Comparison of ENCODE assay signal across 27 cellular contexts in the genomic region with DNA sequence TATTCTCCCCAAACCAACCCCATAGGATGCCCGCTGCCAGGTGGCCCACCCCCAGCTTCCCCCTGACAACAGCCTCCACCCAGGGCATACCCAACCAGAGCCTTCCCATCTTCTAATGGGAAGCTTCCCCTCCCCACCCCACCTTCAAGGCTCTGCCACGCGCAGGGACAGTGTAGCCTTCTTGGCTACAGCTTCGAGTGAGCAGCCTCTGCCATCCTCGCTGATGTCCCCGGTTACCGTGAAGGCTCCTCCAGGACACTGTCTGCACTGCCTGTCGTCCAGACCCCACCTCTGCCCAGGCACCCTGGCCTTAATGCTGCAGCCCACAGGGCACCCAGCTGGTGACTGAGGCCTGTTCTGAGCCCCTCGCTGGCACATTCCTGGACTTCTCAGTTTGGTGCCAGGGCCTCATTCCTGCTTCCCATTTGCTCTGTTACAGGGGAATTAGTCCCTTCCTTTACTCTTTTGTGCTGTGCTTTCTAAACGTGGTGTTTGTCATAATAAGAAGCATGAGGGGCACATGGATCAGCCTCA. TPM values are rescaled to one million over a fixed set of nuclear protein-coding genes. Genes with fewer than 3 reads are reported as not detected.
DNase-seq lines count a peak whose midpoint lies in the region; ATAC-seq, FAIRE-seq and TF ChIP-seq lines count a peak whose summit lies in the region.
"Had no signal": no experiment of that assay in that cellular context is flagged by ENCODE, and none has a peak within 500 bp of the region (broad histone marks: within the 10 kb centered on the region; RNA-seq: fewer than 3 reads in every experiment).

No MANE protein-coding gene starts in this region.

- peaks cover 15% of the 10 kb centered on the region for H3K27me3 Mint-ChIP-seq in osteocyte (ENCODE audit: unreplicated experiment)

- H2AFZ ChIP-seq in HepG2 (ENCODE audit: low read length), result no peak overlapping the region

- no peaks in the 10 kb centered on the region for H3K36me3 Mint-ChIP-seq in osteocyte (ENCODE audit: unreplicated experiment)
- H3K36me3 Mint-ChIP-seq: CD14-positive monocyte had no signal

- H4K20me1 ChIP-seq in HepG2 (ENCODE audit: insufficient read depth, low read length), result no peaks in the 10 kb centered on the region
- H4K20me1 ChIP-seq: BLaER1 had no signal

- TF ChIP-seq EP300 in esophagus muscularis mucosa (IDR thresholded peaks at IDR 0.05), result no peak
- TF ChIP-seq EP300 in HepG2 (IDR thresholded peaks at IDR 0.05; ENCODE audit: low read depth in 2 of 2, low read length in 2 of 2), result no peak
- no peak for TF ChIP-seq EP300 in HepG2 (CRISPR knock-in tag; IDR thresholded peaks at IDR 0.05; ENCODE audit: borderline replicate concordance)

- POLR2A ChIA-PET in HepG2 (lab: Yijun Ruan, JAX), result no interaction called here

- H3K9me3 Mint-ChIP-seq in osteocyte (ENCODE audit: unreplicated experiment), result peaks cover 7% of the 10 kb centered on the region

- no TSS peak for BruUV-seq in HepG2 (replicated peaks; lab: Mats Ljungman, UMichigan)

- no peak for TF ChIP-seq RAD21 in HepG2 (CRISPR knock-in tag; IDR thresholded peaks at IDR 0.05)

- TF ChIP-seq CTCF in esophagus muscularis mucosa (IDR thresholded peaks at IDR 0.05), result no peak
- no peak for TF ChIP-seq CTCF in HepG2 (CRISPR knock-in tag; IDR thresholded peaks at IDR 0.05)
- no peak for TF ChIP-seq CTCF in osteocyte (IDR thresholded peaks at IDR 0.05)
- no peak for TF ChIP-seq CTCF in coronary artery (IDR thresholded peaks at IDR 0.05)

- no peak overlapping the region for H3K4me3 Mint-ChIP-seq in osteocyte (ENCODE audit: unreplicated experiment)
- H3K4me3 Mint-ChIP-seq: CD14-positive monocyte; CD4-positive, alpha-beta memory T cell; CD4-positive, CD25-positive, alpha-beta regulatory T cell; CD8-positive, alpha-beta memory T cell had no signal

- H3K9me3 ChIP-seq in esophagus muscularis mucosa, result no peaks in the 10 kb centered on the region
- no peaks in the 10 kb centered on the region for H3K9me3 ChIP-seq in HepG2 (ENCODE audit: low read length)
- H3K9me3 ChIP-seq: A549, BE2C had no signal

- peak; percentile 44; the same call in 2 of the 3 replicates for ATAC-seq in HepG2
- ATAC-seq: A549, GM12878 had no signal

- no peaks in the 10 kb centered on the region for H3K4me1 ChIP-seq in esophagus muscularis mucosa
- H3K4me1 ChIP-seq in HepG2 (ENCODE audit: insufficient read depth, low read length), result peaks cover 7% of the 10 kb centered on the region; the same call in 1 of the 2 replicates
- H3K4me1 ChIP-seq: A549, BE2C, BLaER1 had no signal

- H3K4me2 ChIP-seq in HepG2 (ENCODE audit: low read depth, low read length), result no peak overlapping the region
- H3K4me2 ChIP-seq: A549, BLaER1 had no signal

- H3K79me2 ChIP-seq in HepG2 (ENCODE audit: insufficient read depth, low read length), result no peaks in the 10 kb centered on the region

- TF ChIP-seq POLR2A in esophagus muscularis mucosa (IDR thresholded peaks at IDR 0.05; ENCODE audit: low read depth) (no peak), HepG2 (IDR thresholded peaks at IDR 0.05; ENCODE audit: insufficient read depth in 1 of 2, low read depth in 2 of 2, low read length in 2 of 2) (no peak)

- no peak overlapping the region for H3K27ac Mint-ChIP-seq in osteocyte (ENCODE audit: unreplicated experiment)
- H3K27ac Mint-ChIP-seq: CD4-positive, alpha-beta memory T cell; CD4-positive, CD25-positive, alpha-beta regulatory T cell had no signal

- no peaks in the 10 kb centered on the region for H3K4me1 Mint-ChIP-seq in osteocyte (ENCODE audit: unreplicated experiment)
- H3K4me1 Mint-ChIP-seq: CD14-positive monocyte; CD4-positive, CD25-positive, alpha-beta regulatory T cell; CD8-positive, alpha-beta memory T cell had no signal

- H3K36me3 ChIP-seq in esophagus muscularis mucosa (peaks cover 0 to 4% (median 0%) of the 10 kb centered on the region in 4 donors), HepG2 (replicated peaks in 1 of 2; ENCODE audit: control insufficient read depth in 1 of 2, insufficient read depth in 2 of 2, low read length in 2 of 2) (no peaks in the 10 kb centered on the region)
- H3K36me3 ChIP-seq: BE2C, BLaER1 had no signal

- in situ Hi-C loops in HepG2 (cut with HindIII; ENCODE audit: extremely low pct_ligation_motif_present, low pct_unique_long_range_greater_than_20kb), result no loop called here

- no peak overlapping the region for H3K27ac ChIP-seq in esophagus muscularis mucosa (replicated peaks in 1 of 4)
- H3K27ac ChIP-seq in HepG2 (ENCODE audit: extremely low read length, insufficient read depth, low read length), result no peak overlapping the region
- no peak overlapping the region for H3K27ac ChIP-seq in coronary artery
- H3K27ac ChIP-seq: 22Rv1, A549, BLaER1 had no signal

- FAIRE-seq in HepG2 (lab: Jason Lieb, UNC), result no peak
- FAIRE-seq: A549, GM12878, GM12892, GM18507, GM19239 had no signal

- no peaks in the 10 kb centered on the region for H3K27me3 ChIP-seq in esophagus muscularis mucosa
- H3K27me3 ChIP-seq in HepG2 (ENCODE audit: control insufficient read depth in 1 of 2, insufficient read depth in 2 of 2, low read length in 2 of 2), result no peaks in the 10 kb centered on the region; a peak in 1 of 5 replicates
- H3K27me3 ChIP-seq: BE2C, BLaER1 had no signal

- WGBS in esophagus muscularis mucosa, result 63% methylated on average over 3 of the region's 10 CpGs
- WGBS in HepG2 (ENCODE audit: low lambda C conversion rate), result 74% methylated on average over 9 of the region's 10 CpGs

- no peak overlapping the region for H3K9ac ChIP-seq in HepG2 (ENCODE audit: insufficient read depth, low read depth, low read length)
- H3K9ac ChIP-seq: BLaER1 had no signal

- H3K4me3 ChIP-seq in esophagus muscularis mucosa, result no peak overlapping the region
- no peak overlapping the region for H3K4me3 ChIP-seq in HepG2 (replicated peaks in 1 of 3; ENCODE audit: insufficient read depth in 1 of 3, low read depth in 2 of 3, low read length in 3 of 3)
- H3K4me3 ChIP-seq in coronary artery, result no peak overlapping the region
- H3K4me3 ChIP-seq: A549, BLaER1, GM12878 had no signal

- DNase-seq in AG20443 (ENCODE audit: low spot score), result peak; percentile 6
- DNase-seq in esophagus muscularis mucosa (ENCODE audit: extremely low spot score), result peak; percentile 60
- DNase-seq in HepG2 (ENCODE audit: low spot score), result no peak
- peak; percentile 68 for DNase-seq in osteocyte (ENCODE audit: extremely low spot score, unreplicated experiment)
- no peak for DNase-seq in NCI-H1930 (lab: John Stamatoyannopoulos, UW)
- DNase-seq in kidney tubule cell (ENCODE audit: low spot score), result no peak
- no peak for DNase-seq in coronary artery (ENCODE audit: low spot score)
- DNase-seq in NCI-H1092 treated with DMSO at 0.1 percent for 48 hours (lab: John Stamatoyannopoulos, UW), result no peak
- DNase-seq: BE2C; C1 segment of cervical spinal cord; CD4-positive, alpha-beta memory T cell; CD4-positive, CD25-positive, alpha-beta regulatory T cell; CD8-positive, alpha-beta memory T cell; COR-L47; DMS 273 treated with DMSO at 0.1 percent for 48 hours; DMS153; DMS53; DMS79; GDM1 had no signal

- intact Hi-C loops in esophagus muscularis mucosa (cut with DNase I) (no loop called here), HepG2 (cut with micrococcal nuclease; ENCODE audit: unreplicated experiment) (no loop called here)

- CTCF ChIA-PET in HepG2 (lab: Yijun Ruan, JAX; ENCODE audit: low intra/inter-chr PET ratio, low total read pairs), result no interaction called here

TF ChIP-seq in HepG2, 621 proteins besides CTCF, POLR2A, EP300 and RAD21 (continues in another document):
- TF ChIP-seq, protein P1, sequence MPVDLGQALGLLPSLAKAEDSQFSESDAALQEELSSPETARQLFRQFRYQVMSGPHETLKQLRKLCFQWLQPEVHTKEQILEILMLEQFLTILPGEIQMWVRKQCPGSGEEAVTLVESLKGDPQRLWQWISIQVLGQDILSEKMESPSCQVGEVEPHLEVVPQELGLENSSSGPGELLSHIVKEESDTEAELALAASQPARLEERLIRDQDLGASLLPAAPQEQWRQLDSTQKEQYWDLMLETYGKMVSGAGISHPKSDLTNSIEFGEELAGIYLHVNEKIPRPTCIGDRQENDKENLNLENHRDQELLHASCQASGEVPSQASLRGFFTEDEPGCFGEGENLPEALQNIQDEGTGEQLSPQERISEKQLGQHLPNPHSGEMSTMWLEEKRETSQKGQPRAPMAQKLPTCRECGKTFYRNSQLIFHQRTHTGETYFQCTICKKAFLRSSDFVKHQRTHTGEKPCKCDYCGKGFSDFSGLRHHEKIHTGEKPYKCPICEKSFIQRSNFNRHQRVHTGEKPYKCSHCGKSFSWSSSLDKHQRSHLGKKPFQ (CRISPR knock-in tag; IDR thresholded peaks at IDR 0.05; ENCODE audit: insufficient replicate concordance), result no peak
- TF ChIP-seq ZNF530 (CRISPR knock-in tag; IDR thresholded peaks at IDR 0.05; ENCODE audit: low read depth) (no peak), SIN3B (IDR thresholded peaks at IDR 0.05; ENCODE audit: low read length) (no peak), SYNCRIP (IDR thresholded peaks at IDR 0.05; ENCODE audit: insufficient read depth, low read depth, low read length) (no peak), ZNF788 (CRISPR knock-in tag; IDR thresholded peaks at IDR 0.05; ENCODE audit: borderline replicate concordance) (no peak), HOXA3 (CRISPR knock-in tag; IDR thresholded peaks at IDR 0.05) (no peak)

RNA-seq across cellular contexts. Expression of a gene that starts 13.0 kb away (rescaled TPM):
- total RNA-seq in esophagus muscularis mucosa, result 10 to 100 TPM; 17.1 to 18.9 (median 17.3) TPM
- 25.5 and 28.6 TPM in 2 replicates for total RNA-seq in HepG2 (2016; rRNA removed; fragmentation: Illumina TruSeq; extraction: Trizol)
- total RNA-seq in HepG2 (2016; cell fraction: cytosol; rRNA removed; fragmentation: Illumina TruSeq; extraction: Trizol; ENCODE audit: low read depth), result 2.3 TPM in 2 replicates
- 23.8 and 24.2 TPM in 2 replicates for total RNA-seq in HepG2 (2016; cell fraction: insoluble cytoplasmic fraction; rRNA removed; fragmentation: Illumina TruSeq; extraction: Trizol)
- total RNA-seq in HepG2 (2016; cell fraction: membrane; rRNA removed; fragmentation: Illumina TruSeq; extraction: Trizol), result 11.9 and 13.0 TPM in 2 replicates
- 17.1 and 18.2 TPM in 2 replicates for total RNA-seq in HepG2 (2016; cell fraction: nucleus; rRNA removed; fragmentation: Illumina TruSeq; extraction: Trizol)
- 9.9 and 10.8 TPM in 2 replicates for polyA plus RNA-seq in HepG2 (2011; rRNA removed)
- 8.0 and 8.3 TPM in 2 replicates for polyA plus RNA-seq in HepG2 (2011; cell fraction: cytosol; rRNA removed)
- polyA plus RNA-seq in HepG2 (2011; cell fraction: nucleus; rRNA removed), result 12.3 and 13.9 TPM in 2 replicates
- polyA plus RNA-seq in HepG2 (2012), result 15.1 and 15.4 TPM in 2 replicates
- polyA plus RNA-seq in HepG2 (2016; cell fraction: cytosol; fragmentation: Illumina TruSeq; extraction: Trizol; ENCODE audit: low read depth), result 0.66 and 0.67 TPM in 2 replicates
- polyA plus RNA-seq in HepG2 (2016; cell fraction: insoluble cytoplasmic fraction; fragmentation: Illumina TruSeq; extraction: Trizol; ENCODE audit: low read depth), result 17.6 and 18.3 TPM in 2 replicates
- polyA plus RNA-seq in HepG2 (2016; cell fraction: membrane; fragmentation: Illumina TruSeq; extraction: Trizol; ENCODE audit: low read depth), result 4.1 and 4.5 TPM in 2 replicates
- 21.2 and 21.4 TPM in 2 replicates for polyA plus RNA-seq in HepG2 (2016; cell fraction: nucleus; fragmentation: Illumina TruSeq; extraction: Trizol; ENCODE audit: insufficient read depth, low read depth)
- polyA minus RNA-seq in HepG2 (2011; rRNA and poly(A)+ RNA removed; ENCODE audit: low replicate concordance), result 36.7 and 42.7 TPM in 2 replicates
- polyA minus RNA-seq in HepG2 (2011; cell fraction: cytosol; rRNA and poly(A)+ RNA removed), result 14.4 and 15.4 TPM in 2 replicates
- polyA minus RNA-seq in HepG2 (2011; cell fraction: nucleus; rRNA and poly(A)+ RNA removed), result 32.1 and 32.2 TPM in 2 replicates
- total RNA-seq in osteocyte, result 18.6 and 19.2 TPM in 2 replicates

Comparison
In these comparisons a context has a peak if more than half of its experiments do, and no peak if none do; other contexts are left out.
1. DNase-seq: peak in AG20443 (single experiment), esophagus muscularis mucosa (single experiment) and osteocyte (single experiment); none in HepG2 (single experiment), NCI-H1930 (0 of 2), kidney tubule cell (single experiment), coronary artery (single experiment) and NCI-H1092 treated with DMSO at 0.1 percent for 48 hours (single experiment).